Comparison of ENCODE assay signal across 11 cellular contexts in the genomic region with DNA sequence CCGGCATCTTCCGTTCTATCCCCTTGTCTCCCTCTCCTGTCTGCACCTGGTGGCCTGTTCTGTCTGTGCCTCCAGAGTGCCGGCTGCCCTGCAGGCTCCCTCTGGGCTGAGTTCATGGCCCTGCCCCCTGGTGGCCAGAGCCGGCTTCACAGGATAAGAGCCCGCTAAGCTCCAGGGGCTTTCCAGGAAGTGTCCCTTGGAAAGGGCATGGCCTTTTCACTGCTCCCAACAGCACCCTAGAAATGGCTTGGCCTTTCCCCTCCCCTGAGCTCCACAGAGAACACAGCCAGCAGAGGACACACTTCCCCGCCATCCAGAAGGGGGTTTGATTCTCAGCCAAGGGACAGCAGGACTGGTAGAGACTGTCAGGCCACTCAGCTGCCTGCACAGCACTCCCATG. TPM values are rescaled to one million over a fixed set of nuclear protein-coding genes. Genes with fewer than 3 reads are reported as not detected.
DNase-seq lines count a peak whose midpoint lies in the region; ATAC-seq and TF ChIP-seq lines count a peak whose summit lies in the region.
"Not testable (repeated sequence)": the region's sequence is repeated elsewhere in the genome, so short reads cannot be mapped to it uniquely, and the experiment has no call there.
"Had no signal": no experiment of that assay in that cellular context is flagged by ENCODE, and none has a peak within 500 bp of the region (broad histone marks: within the 10 kb centered on the region; RNA-seq: fewer than 3 reads in every experiment).

No MANE protein-coding gene starts in this region.

- H3K36me3 Mint-ChIP-seq in CD4-positive, alpha-beta memory T cell; activated T-cell treated with anti-CD3 and anti-CD28 coated beads, Interleukin-2, amount 50 U/mL, for 72 hours (ENCODE audit: insufficient read depth in 2 of 2); central memory CD8-positive, alpha-beta T cell (ENCODE audit: insufficient read depth); nephron progenitor cell (ENCODE audit: low read depth): not testable (repeated sequence)

- H3K9me3 ChIP-seq in CD4-positive, alpha-beta memory T cell (ENCODE audit: control insufficient read depth in 1 of 2, low read length in 2 of 2); SK-N-SH: not testable (repeated sequence)

- H3K4me3 ChIP-seq in CD4-positive, alpha-beta memory T cell (ENCODE audit: low read length in 2 of 2); SK-N-SH (ENCODE audit: low read depth in 2 of 2, low read length in 1 of 2): not testable (repeated sequence)

- TF ChIP-seq EP300 in SK-N-SH (IDR thresholded peaks at IDR 0.05; ENCODE audit: borderline replicate concordance in 1 of 2, low read depth in 1 of 2, low read length in 1 of 2) = not testable (repeated sequence)

- H3K27me3 ChIP-seq in CD4-positive, alpha-beta memory T cell (ENCODE audit: insufficient read depth, low read length); SK-N-SH (ENCODE audit: insufficient read depth): not testable (repeated sequence)

- peak; percentile 60 to 69 for ATAC-seq in activated T-cell treated with anti-CD3 and anti-CD28 coated beads, Interleukin-2, amount 50 U/mL, for 72 hours (replicated peaks in 1 of 2)
- peak; percentile 82 for ATAC-seq in central memory CD8-positive, alpha-beta T cell (replicated peaks; ENCODE audit: extremely low read depth, poor library complexity, severe bottlenecking)
- peak; percentile 59 for ATAC-seq in left colon

- H3K36me3 ChIP-seq in CD4-positive, alpha-beta memory T cell (ENCODE audit: insufficient read depth, low read length); SK-N-SH (replicated peaks in 1 of 2; ENCODE audit: control insufficient read depth in 1 of 2, insufficient read depth in 2 of 2, low read length in 1 of 2): not testable (repeated sequence)

- not testable (repeated sequence) for H4K20me1 ChIP-seq in SK-N-SH (ENCODE audit: insufficient read depth)

- H3K9ac ChIP-seq in SK-N-SH = not testable (repeated sequence)

- POLR2A ChIA-PET in CD4-positive, alpha-beta memory T cell (lab: Charles Lee; ENCODE audit: partially characterized antibody); SK-N-SH (lab: Yijun Ruan, JAX): not testable (repeated sequence)

- H3K27me3 Mint-ChIP-seq in CD4-positive, alpha-beta memory T cell; activated T-cell treated with anti-CD3 and anti-CD28 coated beads, Interleukin-2, amount 50 U/mL, for 72 hours (ENCODE audit: low read depth); central memory CD8-positive, alpha-beta T cell; nephron progenitor cell (ENCODE audit: low read depth, poor library complexity): not testable (repeated sequence)

- not testable (repeated sequence) for H3F3A ChIP-seq in SK-N-SH (replicated peaks; ENCODE audit: insufficient read depth)

- peak overlapping the region in 1 of 8 donors; percentile 46 for H3K4me3 Mint-ChIP-seq in CD4-positive, alpha-beta memory T cell
- not testable (repeated sequence) for H3K4me3 Mint-ChIP-seq in activated T-cell treated with anti-CD3 and anti-CD28 coated beads, Interleukin-2, amount 50 U/mL, for 72 hours; central memory CD8-positive, alpha-beta T cell; nephron progenitor cell

- not testable (repeated sequence) for H2AFZ ChIP-seq in SK-N-SH (ENCODE audit: low read depth)

- CTCF ChIA-PET in CD4-positive, alpha-beta memory T cell (lab: Charles Lee; ENCODE audit: partially characterized antibody); SK-N-SH (lab: Yijun Ruan, JAX): not testable (repeated sequence)

- H3K4me1 ChIP-seq in CD4-positive, alpha-beta memory T cell (ENCODE audit: insufficient read depth, low read length); SK-N-SH (ENCODE audit: control insufficient read depth in 1 of 2, insufficient read depth in 2 of 2, low read depth in 1 of 2, low read length in 1 of 2): not testable (repeated sequence)

- intact Hi-C loops in CD4-positive, alpha-beta memory T cell (cut with micrococcal nuclease); left colon (cut with DNase I, micrococcal nuclease): not testable (repeated sequence)

- not testable (repeated sequence) for H3K27ac Mint-ChIP-seq in CD4-positive, alpha-beta memory T cell; activated T-cell treated with anti-CD3 and anti-CD28 coated beads, Interleukin-2, amount 50 U/mL, for 72 hours; central memory CD8-positive, alpha-beta T cell (ENCODE audit: low read depth); nephron progenitor cell

- DNase-seq in CD4-positive, alpha-beta memory T cell = peak in 4 of 5 donors; percentile 0 to 17 (median 7)
- DNase-seq in HK-2 (ENCODE audit: unreplicated experiment) (peak; percentile 5), nephron progenitor cell (peak; percentile 13), superior temporal gyrus (ENCODE audit: extremely low spot score) (peak; percentile 0)
- not testable (repeated sequence) for DNase-seq in SK-N-SH; activated T-cell treated with anti-CD3 and anti-CD28 coated beads, Interleukin-2, amount 50 U/mL, for 72 hours; central memory CD8-positive, alpha-beta T cell (ENCODE audit: low spot score in 2 of 2); left colon

- H3K9me3 Mint-ChIP-seq in CD4-positive, alpha-beta memory T cell; activated T-cell treated with anti-CD3 and anti-CD28 coated beads, Interleukin-2, amount 50 U/mL, for 72 hours; central memory CD8-positive, alpha-beta T cell; nephron progenitor cell: not testable (repeated sequence)

- not testable (repeated sequence) for H3K4me2 ChIP-seq in SK-N-SH

- peak; percentile 61 for TF ChIP-seq CTCF in SK-N-SH (IDR thresholded peaks at IDR 0.05)
- TF ChIP-seq CTCF in nephron progenitor cell (IDR thresholded peaks at IDR 0.05) = not testable (repeated sequence)

- WGBS in SK-N-SH (ENCODE audit: low lambda C conversion rate) = 8% methylated on average over 3 of the region's 6 CpGs

- H3K4me1 Mint-ChIP-seq in CD4-positive, alpha-beta memory T cell; activated T-cell treated with anti-CD3 and anti-CD28 coated beads, Interleukin-2, amount 50 U/mL, for 72 hours (ENCODE audit: low read depth); central memory CD8-positive, alpha-beta T cell; nephron progenitor cell: not testable (repeated sequence)

- not testable (repeated sequence) for H3K9me2 ChIP-seq in SK-N-SH

- not testable (repeated sequence) for TF ChIP-seq RAD21 in SK-N-SH (IDR thresholded peaks at IDR 0.05; ENCODE audit: low read length)

- not testable (repeated sequence) for H3K27ac ChIP-seq in CD4-positive, alpha-beta memory T cell (ENCODE audit: low read depth, low read length); SK-N-SH (ENCODE audit: low read depth in 2 of 2, low read length in 1 of 2)

- not testable (repeated sequence) for H3K79me2 ChIP-seq in SK-N-SH (ENCODE audit: insufficient read depth)

RNA-seq across cellular contexts. Expression of a gene that starts 15.1 kb away (rescaled TPM):
- total RNA-seq in CD4-positive, alpha-beta memory T cell = 1 to 10 TPM in 1 of 2 experiments, not detected in 1; 2.1 TPM
- not detected for polyA plus RNA-seq in CD4-positive, alpha-beta memory T cell
- polyA plus RNA-seq in SK-N-SH (2012; rRNA removed) = 0.28 and 0.47 TPM in 2 replicates
- 0.22 and 0.35 TPM in 2 replicates for polyA plus RNA-seq in SK-N-SH (2012; cell fraction: cytosol; rRNA removed)
- 1.1 and 3.6 TPM in 2 replicates for polyA plus RNA-seq in SK-N-SH (2012; cell fraction: nucleus; rRNA removed)
- total RNA-seq in activated T-cell treated with anti-CD3 and anti-CD28 coated beads, Interleukin-2, amount 50 U/mL, for 72 hours = 1 to 10 TPM; 1.0 to 1.1 TPM
- under 1 TPM in 1 of 2 donors, not detected in 1; 0.43 TPM for total RNA-seq in left colon
- total RNA-seq: frontal cortex, HT-29 had no signal
- polyA plus RNA-seq: neural cell had no signal

RNA-seq across cellular contexts. Expression of a gene that starts 36.9 kb away (rescaled TPM):
- not detected for total RNA-seq in CD4-positive, alpha-beta memory T cell
- polyA plus RNA-seq in CD4-positive, alpha-beta memory T cell = not detected
- polyA plus RNA-seq in SK-N-SH (2012; rRNA removed) = 0.86 and 0.89 TPM in 2 replicates
- polyA plus RNA-seq in SK-N-SH (2012; cell fraction: cytosol; rRNA removed) = 0.52 and 0.54 TPM in 2 replicates
- 2.8 and 3.3 TPM in 2 replicates for polyA plus RNA-seq in SK-N-SH (2012; cell fraction: nucleus; rRNA removed)
- total RNA-seq in activated T-cell treated with anti-CD3 and anti-CD28 coated beads, Interleukin-2, amount 50 U/mL, for 72 hours = under 1 TPM; 0.19 to 0.46 TPM
- under 1 TPM in 1 of 2 donors, not detected in 1; 0.47 TPM for total RNA-seq in left colon
- total RNA-seq: HT-29 had no signal
